Comparison of ENCODE assay signal across 1 cellular context in genomic region chr6:42367353-42368011, GRCh38.
TF ChIP-seq lines count a peak whose summit lies in the region.

No MANE protein-coding gene starts in this region.

TF ChIP-seq in GM12878, 131 proteins besides CTCF, POLR2A, EP300 and RAD21 (continued from another document and continues in another):
- TF ChIP-seq PRDM15 (CRISPR knock-in tag; IDR thresholded peaks at IDR 0.05), result no peak
- peak; percentile 27; the same call in 1 of the 2 replicates for TF ChIP-seq CREM (IDR thresholded peaks at IDR 0.05; ENCODE audit: low read depth)
- no peak for TF ChIP-seq RAD51 (IDR thresholded peaks at IDR 0.05)
- peak; percentile 28; the same call in 1 of the 2 replicates for TF ChIP-seq CREB1 (IDR thresholded peaks at IDR 0.05; ENCODE audit: low read depth)
- no peak for TF ChIP-seq SMC3 (IDR thresholded peaks at IDR 0.05; ENCODE audit: borderline replicate concordance, low read length)
- TF ChIP-seq TARDBP (IDR thresholded peaks at IDR 0.05; ENCODE audit: borderline replicate concordance), result no peak
- no peak for TF ChIP-seq ELK1 (IDR thresholded peaks at IDR 0.05; ENCODE audit: low read depth, low read length)
- no peak for TF ChIP-seq E2F4 (IDR thresholded peaks at IDR 0.05; ENCODE audit: low read depth, low read length)
- TF ChIP-seq RUNX3 (IDR thresholded peaks at IDR 0.05; ENCODE audit: low read length), result peak; percentile 29
- TF ChIP-seq ZNF687 (IDR thresholded peaks at IDR 0.05), result peak; percentile 69; the same call in 1 of the 2 replicates
- TF ChIP-seq POLR2AphosphoS2 (IDR thresholded peaks at IDR 0.05; ENCODE audit: low read depth, low read length), result no peak
- TF ChIP-seq CBX5 (IDR thresholded peaks at IDR 0.05; ENCODE audit: low read depth), result 0 out of 2 replicates have a peak, but pooled peaks have one; percentile 53
- 0 out of 2 replicates have a peak, but pooled peaks have one; percentile 40 for TF ChIP-seq TAF1 (IDR thresholded peaks at IDR 0.05; ENCODE audit: borderline replicate concordance, low read depth, low read length)
- TF ChIP-seq SIN3A (IDR thresholded peaks at IDR 0.05; ENCODE audit: low read depth, low read length), result no peak
- TF ChIP-seq MTA3 (IDR thresholded peaks at IDR 0.05; ENCODE audit: borderline replicate concordance, low read length), result no peak
- no peak for TF ChIP-seq CBFB (IDR thresholded peaks at IDR 0.05; ENCODE audit: low read depth)
- no peak for TF ChIP-seq WRNIP1 (IDR thresholded peaks at IDR 0.05; ENCODE audit: borderline replicate concordance, low read depth, low read length)
- no peak for TF ChIP-seq RELB (IDR thresholded peaks at IDR 0.05; ENCODE audit: low read depth)
- no peak for TF ChIP-seq ZNF207 (IDR thresholded peaks at IDR 0.05; ENCODE audit: borderline replicate concordance)
- TF ChIP-seq CEBPZ (IDR thresholded peaks at IDR 0.05; ENCODE audit: low read depth, low read length), result no peak
- no peak for TF ChIP-seq ZSCAN29 (IDR thresholded peaks at IDR 0.05)
- peak; percentile 99 for TF ChIP-seq SPI1 (IDR thresholded peaks at IDR 0.05; ENCODE audit: borderline replicate concordance, insufficient read depth, low read depth, low read length)
- TF ChIP-seq NRF1 (conservative IDR thresholded peaks at IDR 0.05; ENCODE audit: low read depth, low read length), result no peak
- peak; percentile 27 to 40; a peak in 1 of 4 replicates for TF ChIP-seq BHLHE40 (IDR thresholded peaks at IDR 0.05; ENCODE audit: borderline replicate concordance in 1 of 2, low read depth in 2 of 2, low read length in 1 of 2)
- 0 out of 2 replicates have a peak, but pooled peaks have one; percentile 11 for TF ChIP-seq MTA2 (IDR thresholded peaks at IDR 0.05; ENCODE audit: low read depth)
- no peak for TF ChIP-seq CEBPB (IDR thresholded peaks at IDR 0.05; ENCODE audit: borderline replicate concordance in 1 of 2, low read depth in 2 of 2, low read length in 2 of 2)
- no peak; the same call in 1 of the 2 replicates for TF ChIP-seq SMARCA5 (IDR thresholded peaks at IDR 0.05)
- TF ChIP-seq BCLAF1 (IDR thresholded peaks at IDR 0.05), result no peak
- 0 out of 2 replicates have a peak, but pooled peaks have one; percentile 34 for TF ChIP-seq CHD2 (IDR thresholded peaks at IDR 0.05; ENCODE audit: borderline replicate concordance, low read depth, low read length)
- TF ChIP-seq IRF4 (IDR thresholded peaks at IDR 0.05; ENCODE audit: low read depth, low read length), result peak; percentile 61; the same call in 1 of the 2 replicates
- no peak for TF ChIP-seq IRF3 (IDR thresholded peaks at IDR 0.05)
- TF ChIP-seq RBBP5 (conservative IDR thresholded peaks at IDR 0.05), result no peak
